ENCODE assay signal across 2 cellular contexts in genomic region chr1:35390600-35391494, GRCh38.
TF ChIP-seq lines count a peak whose summit lies in the region.

No MANE protein-coding gene starts in this region.

TF ChIP-seq in IMR-90, 13 proteins besides CTCF, POLR2A, EP300 and RAD21:
- no peak for TF ChIP-seq USF2 (IDR thresholded peaks at IDR 0.05; ENCODE audit: low read depth, low read length)
- TF ChIP-seq RFX5 (IDR thresholded peaks at IDR 0.05; ENCODE audit: low read depth, low read length): no peak
- no peak for TF ChIP-seq CHD1 (IDR thresholded peaks at IDR 0.05; ENCODE audit: low read depth, low read length)
- no peak for TF ChIP-seq MAZ (IDR thresholded peaks at IDR 0.05; ENCODE audit: borderline replicate concordance, low read depth, low read length)
- TF ChIP-seq SMC3 (IDR thresholded peaks at IDR 0.05; ENCODE audit: low read depth, low read length): no peak
- no peak for TF ChIP-seq CEBPB (IDR thresholded peaks at IDR 0.05; ENCODE audit: low read depth, low read length)
- no peak for TF ChIP-seq NFE2L2 (IDR thresholded peaks at IDR 0.05; ENCODE audit: low read depth, low read length)
- no peak for TF ChIP-seq FOS (IDR thresholded peaks at IDR 0.05; ENCODE audit: low read depth, low read length)
- TF ChIP-seq RCOR1 (IDR thresholded peaks at IDR 0.05; ENCODE audit: insufficient replicate concordance, low read length): no peak
- no peak for TF ChIP-seq BHLHE40 (IDR thresholded peaks at IDR 0.05; ENCODE audit: low read depth, low read length)
TF ChIP-seq in IMR-90: peak in this region for 0.

TF ChIP-seq in H1, 55 proteins besides CTCF, POLR2A, EP300 and RAD21:
- TF ChIP-seq JUN (IDR thresholded peaks at IDR 0.05; ENCODE audit: low read depth, low read length): no peak
- TF ChIP-seq RBBP5 (IDR thresholded peaks at IDR 0.05; ENCODE audit: borderline replicate concordance, low read depth, low read length): no peak
- TF ChIP-seq TEAD4 (IDR thresholded peaks at IDR 0.05; ENCODE audit: low read depth, low read length): no peak
- no peak for TF ChIP-seq BACH1 (IDR thresholded peaks at IDR 0.05; ENCODE audit: low read length)
- no peak for TF ChIP-seq MAFK (IDR thresholded peaks at IDR 0.05; ENCODE audit: low read depth, low read length)
- no peak for TF ChIP-seq RXRA (IDR thresholded peaks at IDR 0.05; ENCODE audit: insufficient read depth, low read depth, low read length)
- TF ChIP-seq NANOG (IDR thresholded peaks at IDR 0.05; ENCODE audit: insufficient read depth, low read depth, low read length, poor library complexity, severe bottlenecking): no peak
- no peak for TF ChIP-seq E2F6 (IDR thresholded peaks at IDR 0.05)
- TF ChIP-seq SRF (IDR thresholded peaks at IDR 0.05; ENCODE audit: low read depth, low read length): no peak
- TF ChIP-seq POU5F1 (IDR thresholded peaks at IDR 0.05; ENCODE audit: low read depth, low read length): no peak
- no peak for TF ChIP-seq CHD2 (IDR thresholded peaks at IDR 0.05; ENCODE audit: low read length)
- TF ChIP-seq CREB1 (IDR thresholded peaks at IDR 0.05): no peak
- TF ChIP-seq SP1 (IDR thresholded peaks at IDR 0.05; ENCODE audit: low read depth, low read length): no peak
- TF ChIP-seq BCL11A (IDR thresholded peaks at IDR 0.05; ENCODE audit: low read depth in 2 of 2, low read length in 2 of 2): no peak
- TF ChIP-seq SP2 (IDR thresholded peaks at IDR 0.05; ENCODE audit: low read length): no peak
- TF ChIP-seq YY1 (IDR thresholded peaks at IDR 0.05; ENCODE audit: low read depth, low read length): no peak
- TF ChIP-seq ZNF274 (IDR thresholded peaks at IDR 0.05; ENCODE audit: borderline replicate concordance, extremely low read depth, low read length): no peak
- TF ChIP-seq SP4 (IDR thresholded peaks at IDR 0.05; ENCODE audit: low read length): no peak
- peak; percentile 80; the same call in 1 of the 2 replicates for TF ChIP-seq POLR2AphosphoS5 (IDR thresholded peaks at IDR 0.05; ENCODE audit: low read depth, low read length)
- TF ChIP-seq ATF3 (IDR thresholded peaks at IDR 0.05; ENCODE audit: insufficient read depth, low read depth, low read length): no peak
- TF ChIP-seq KDM1A (IDR thresholded peaks at IDR 0.05; ENCODE audit: borderline replicate concordance, low read length): no peak
- no peak for TF ChIP-seq ATF2 (IDR thresholded peaks at IDR 0.05; ENCODE audit: low read length)
- TF ChIP-seq CBX5 (IDR thresholded peaks at IDR 0.05; ENCODE audit: low read depth, low read length): no peak
- TF ChIP-seq SUZ12 (IDR thresholded peaks at IDR 0.05; ENCODE audit: low read length): no peak
- no peak for TF ChIP-seq CEBPB (IDR thresholded peaks at IDR 0.05; ENCODE audit: low read depth, low read length)
- TF ChIP-seq RFX5 (IDR thresholded peaks at IDR 0.05; ENCODE audit: borderline replicate concordance, low read depth, low read length): no peak
- no peak for TF ChIP-seq SIRT6 (IDR thresholded peaks at IDR 0.05; ENCODE audit: low read length)
- TF ChIP-seq TCF12 (IDR thresholded peaks at IDR 0.05; ENCODE audit: low read depth, low read length): 0 out of 2 replicates have a peak, but pooled peaks have one; percentile 60
- no peak for TF ChIP-seq FOSL1 (IDR thresholded peaks at IDR 0.05; ENCODE audit: insufficient read depth, low read depth, low read length)
- TF ChIP-seq CHD7 (IDR thresholded peaks at IDR 0.05; ENCODE audit: insufficient replicate concordance, low read length): peak; percentile 60
- peak; percentile 68 for TF ChIP-seq ASH2L (IDR thresholded peaks at IDR 0.05; ENCODE audit: low read length)
- 0 out of 2 replicates have a peak, but pooled peaks have one; percentile 36 for TF ChIP-seq MAX (IDR thresholded peaks at IDR 0.05)
- no peak for TF ChIP-seq NRF1 (IDR thresholded peaks at IDR 0.05; ENCODE audit: low read depth, low read length)
- no peak for TF ChIP-seq TAF1 (IDR thresholded peaks at IDR 0.05; ENCODE audit: low read depth, low read length)
- TF ChIP-seq TBP (IDR thresholded peaks at IDR 0.05; ENCODE audit: low read depth, low read length): peak; percentile 56
- no peak for TF ChIP-seq EZH2 (IDR thresholded peaks at IDR 0.05; ENCODE audit: low read depth, low read length, severe bottlenecking)
- TF ChIP-seq CTBP2 (IDR thresholded peaks at IDR 0.05; ENCODE audit: borderline replicate concordance, insufficient read depth, insufficient read length, low read length): no peak
- TF ChIP-seq GTF2F1 (IDR thresholded peaks at IDR 0.05; ENCODE audit: borderline replicate concordance, low read depth, low read length): no peak
- TF ChIP-seq HDAC2 (IDR thresholded peaks at IDR 0.05; ENCODE audit: borderline replicate concordance in 1 of 2, low read depth in 2 of 2, low read length in 2 of 2): no peak
TF ChIP-seq in H1: peak in this region for 6.
